ENCODE assay signal across 18 cellular contexts in the genomic region with DNA sequence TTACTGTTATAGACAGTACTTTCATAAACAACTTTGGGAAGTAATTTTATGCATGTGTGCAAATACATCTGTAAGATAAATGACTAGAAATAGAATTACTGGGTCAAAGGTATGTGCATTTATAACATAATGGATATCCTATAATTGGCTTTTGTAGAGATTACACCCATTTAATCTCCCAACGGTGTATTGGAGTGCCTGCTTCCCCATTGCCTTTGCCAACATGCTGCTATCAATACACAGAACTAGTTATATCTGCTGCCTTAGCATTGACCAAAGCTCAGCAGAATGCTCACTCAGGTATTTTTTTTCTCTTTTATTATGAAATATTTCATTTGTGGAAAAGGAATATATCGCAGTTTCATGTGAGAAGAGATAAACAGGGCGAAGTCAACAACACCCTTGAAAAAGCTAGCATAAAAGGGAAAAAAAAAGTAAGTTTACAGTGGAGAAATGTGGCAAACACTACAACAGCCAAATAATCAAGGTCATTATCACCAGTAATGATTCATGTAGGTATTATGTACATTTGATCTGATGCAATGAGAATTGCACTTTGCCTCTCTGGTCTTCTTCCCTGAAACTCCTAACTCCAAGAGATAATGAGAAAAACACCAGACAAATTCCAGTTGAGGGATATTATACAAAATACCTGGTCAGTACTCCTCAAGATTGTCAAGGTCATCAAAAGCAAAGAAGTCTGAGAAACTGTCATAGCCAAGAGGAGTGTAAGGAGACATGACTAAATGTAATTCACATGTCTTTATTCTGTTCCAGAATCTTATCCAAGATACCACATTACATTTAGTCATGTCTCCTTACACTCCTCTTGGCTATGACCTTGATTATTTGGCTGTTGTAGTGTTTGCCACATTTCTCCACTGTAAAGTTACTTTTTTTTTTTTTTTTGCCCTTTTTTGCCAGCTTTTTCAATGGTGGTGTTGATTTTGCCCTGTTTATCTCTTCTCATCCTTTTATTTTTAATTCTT. TPM values are rescaled to one million over a fixed set of nuclear protein-coding genes. Genes with fewer than 3 reads are reported as not detected.
DNase-seq lines count a peak whose midpoint lies in the region; ATAC-seq, FAIRE-seq and TF ChIP-seq lines count a peak whose summit lies in the region.
"Had no signal": no experiment of that assay in that cellular context is flagged by ENCODE, and none has a peak within 500 bp of the region (broad histone marks: within the 10 kb centered on the region; RNA-seq: fewer than 3 reads in every experiment).

No MANE protein-coding gene starts in this region.

- H3K9ac ChIP-seq in mammary epithelial cell (ENCODE audit: insufficient read depth, low read length) = no peak overlapping the region

- H2AFZ ChIP-seq in mammary epithelial cell (ENCODE audit: low read depth, low read length) = no peak overlapping the region

- BruUV-seq in mammary epithelial cell (replicated peaks; lab: Mats Ljungman, UMichigan) = no TSS peak

- TF ChIP-seq RAD21 in A549 (conservative IDR thresholded peaks at IDR 0.05 in 1 of 2, IDR thresholded peaks at IDR 0.05 in 1 of 2) = no peak

- H4K20me1 ChIP-seq in mammary epithelial cell (ENCODE audit: insufficient read depth, low read length) = no peaks in the 10 kb centered on the region

- dilution Hi-C loops in mammary epithelial cell (cut with HindIII; ENCODE audit: low sequenced_read_pairs) = no loop called here

- no peak for ATAC-seq in A549
- peak; percentile 96 for ATAC-seq in left colon
- ATAC-seq: left ventricle myocardium superior had no signal

- H3K27me3 ChIP-seq in mammary epithelial cell (ENCODE audit: insufficient read depth, low read length) = no peaks in the 10 kb centered on the region
- H3K27me3 ChIP-seq: dorsolateral prefrontal cortex, SJSA1 had no signal

- H3K4me2 ChIP-seq in A549 = peak overlapping the region; percentile 15; the same call in 2 of the 3 replicates
- H3K4me2 ChIP-seq in mammary epithelial cell (ENCODE audit: insufficient read depth, low read depth, low read length) = peak overlapping the region; percentile 18

- H3K79me2 ChIP-seq in mammary epithelial cell (ENCODE audit: insufficient read depth, low read length) = peaks cover 64% of the 10 kb centered on the region

- CTCF ChIA-PET in A549 (lab: Yijun Ruan, JAX) = interaction anchor here (0.9 kb wide), 1 partner anchor 35 kb away, joined by 3 read pairs; no protein-coding TSS in a partner anchor
- CTCF ChIA-PET in mammary epithelial cell (lab: Charles Lee; ENCODE audit: low non-redundant PET) = no interaction called here

- in situ Hi-C loops in mammary epithelial cell (cut with MboI; ENCODE audit: low sequenced_read_pairs in 2 of 2) = no loop called here

- no peak for TF ChIP-seq EP300 in A549 (IDR thresholded peaks at IDR 0.05)

- H3K36me3 ChIP-seq in mammary epithelial cell (ENCODE audit: insufficient read depth, low read length) = no peaks in the 10 kb centered on the region

- DNase-seq in A549 (ENCODE audit: low read depth in 1 of 2, low spot score in 1 of 2) (no peak), LoVo (ENCODE audit: low spot score) (peak; percentile 26), mammary epithelial cell (peak; percentile 12), left colon (no peak), SKM-1 (lab: John Stamatoyannopoulos, UW; ENCODE audit: unreplicated experiment) (no peak), NCI-H1694 treated with DMSO at 0.1 percent for 48 hours (lab: John Stamatoyannopoulos, UW) (no peak), GM12892 (ENCODE audit: insufficient read length) (no peak)
- DNase-seq in effector CD8-positive, alpha-beta T cell (lab: John Stamatoyannopoulos, UW) = no peak
- DNase-seq: activated CD4-positive, CD25-positive, alpha-beta regulatory T cell treated with anti-CD3 and anti-CD28 coated beads, Interleukin-2, amount 50 U/mL, for 72 hours; activated naive CD4-positive, alpha-beta T cell; CD8-positive, alpha-beta memory T cell; dorsolateral prefrontal cortex; left ventricle myocardium superior; naive B cell; NCI-H1436; NCI-H2227 treated with DMSO at 0.1 percent for 48 hours; stimulated activated naive CD4-positive, alpha-beta T cell had no signal

- TF ChIP-seq POLR2A in A549 (IDR thresholded peaks at IDR 0.05; ENCODE audit: low read length) = no peak
- TF ChIP-seq POLR2A in GM12892 (IDR thresholded peaks at IDR 0.05; ENCODE audit: low read depth, low read length) = no peak

- 93% methylated on average over 3 of the region's 3 CpGs for WGBS in A549 (ENCODE audit: missing lambda C conversion rate)
- WGBS in mammary epithelial cell (ENCODE audit: low coverage, missing lambda C conversion rate) = 95% methylated on average over 3 of the region's 3 CpGs

- FAIRE-seq in A549 (lab: Jason Lieb, UNC) (peak; percentile 61), GM12892 (lab: Jason Lieb, UNC) (no peak)

- H3K9me3 ChIP-seq in A549 = no peaks in the 10 kb centered on the region
- no peaks in the 10 kb centered on the region for H3K9me3 ChIP-seq in mammary epithelial cell (replicated peaks; ENCODE audit: insufficient read depth, low read length)
- H3K9me3 ChIP-seq: SJSA1 had no signal

- intact Hi-C loops in mammary epithelial cell (cut with micrococcal nuclease) (loop anchor here (2.0 kb wide), 1 partner anchor 37 kb away; the partner anchor contains the start of genes CPEB3 and MARCHF5), left colon (cut with DNase I, micrococcal nuclease) (no loop called here)

- TF ChIP-seq CTCF in A549 (IDR thresholded peaks at IDR 0.05) (no peak), mammary epithelial cell (conservative IDR thresholded peaks at IDR 0.05 in 1 of 2, IDR thresholded peaks at IDR 0.05 in 1 of 2; ENCODE audit: extremely low read depth in 1 of 2, insufficient read depth in 1 of 2, low read depth in 1 of 2, low read length in 2 of 2) (no peak)

- peaks cover 30% of the 10 kb centered on the region for H3K4me1 ChIP-seq in A549
- peaks cover 36% of the 10 kb centered on the region for H3K4me1 ChIP-seq in mammary epithelial cell (ENCODE audit: insufficient read depth, low read length)

- H3K4me3 ChIP-seq in A549 (no peak overlapping the region), mammary epithelial cell (replicated peaks in 1 of 3; ENCODE audit: insufficient read depth in 1 of 3, low read depth in 2 of 3, low read length in 3 of 3) (no peak overlapping the region)
- H3K4me3 ChIP-seq: dorsolateral prefrontal cortex, SJSA1 had no signal

- peak overlapping the region in 1 of 2 experiments; percentile 35; a peak in 1 of 6 replicates for H3K27ac ChIP-seq in A549
- peak overlapping the region; percentile 42 for H3K27ac ChIP-seq in mammary epithelial cell (ENCODE audit: insufficient read depth, low read depth, low read length)
- H3K27ac ChIP-seq: dorsolateral prefrontal cortex, SJSA1 had no signal

- POLR2A ChIA-PET in A549 (lab: Yijun Ruan, JAX) = interaction anchor here (0.6 kb wide), 1 partner anchor 271 kb away, joined by 3 read pairs; no protein-coding TSS in a partner anchor

TF ChIP-seq in A549, 52 proteins besides CTCF, POLR2A, EP300 and RAD21 (continues in another document):
- TF ChIP-seq MAZ (IDR thresholded peaks at IDR 0.05; ENCODE audit: borderline replicate concordance, low read depth, low read length) (no peak), RARB (CRISPR knock-in tag; IDR thresholded peaks at IDR 0.05) (no peak), ZSCAN20 (CRISPR knock-in tag; IDR thresholded peaks at IDR 0.05) (no peak), RCOR1 (IDR thresholded peaks at IDR 0.05; ENCODE audit: low read depth, low read length) (no peak), HOXB5 (CRISPR knock-in tag; IDR thresholded peaks at IDR 0.05) (no peak), NPAS2 (CRISPR knock-in tag; IDR thresholded peaks at IDR 0.05; ENCODE audit: borderline replicate concordance) (no peak), EHF (CRISPR knock-in tag; IDR thresholded peaks at IDR 0.05) (no peak), HOXA7 (CRISPR knock-in tag; IDR thresholded peaks at IDR 0.05) (no peak), SREBF2 (IDR thresholded peaks at IDR 0.05) (no peak), HOXB13 (CRISPR knock-in tag; IDR thresholded peaks at IDR 0.05; ENCODE audit: low read depth) (no peak), POLR2AphosphoS2 (conservative IDR thresholded peaks at IDR 0.05; ENCODE audit: low read length) (no peak), JUNB (IDR thresholded peaks at IDR 0.05) (no peak), BHLHE40 (IDR thresholded peaks at IDR 0.05; ENCODE audit: low read depth, low read length) (no peak), CBX8 (IDR thresholded peaks at IDR 0.05) (no peak), MAX (IDR thresholded peaks at IDR 0.05) (no peak), CEBPB (IDR thresholded peaks at IDR 0.05) (no peak), HDAC2 (IDR thresholded peaks at IDR 0.05) (no peak)

RNA-seq across cellular contexts. Expression of gene MARCHF5, which starts 36.8 kb away (rescaled TPM):
- polyA plus RNA-seq in A549 (2011; rRNA removed) = 37.3 and 39.2 TPM in 2 replicates
- 14.1 and 14.5 TPM in 2 replicates for polyA plus RNA-seq in A549 (2012; cell fraction: cytosol; rRNA removed)
- polyA plus RNA-seq in A549 (2012; cell fraction: nucleus; rRNA removed) = 5.1 and 7.3 TPM in 2 replicates
- 21.6 to 27.8 TPM (median 24.7 TPM) in 3 replicates for polyA plus RNA-seq in A549 (2017; fragmentation: RNase III; extraction: RNeasy Plus Mini Kit Qiagen cat#74134 plus additional on column Dnase treatment)
- 10.6 and 10.9 TPM in 2 replicates for polyA minus RNA-seq in A549 (2011; rRNA and poly(A)+ RNA removed)
- 10 to 100 TPM; 16.5 to 53.0 TPM for total RNA-seq in mammary epithelial cell
- polyA plus RNA-seq in mammary epithelial cell = 22.3 TPM
- polyA minus RNA-seq in mammary epithelial cell = 62.0 TPM
- 10 to 100 TPM; 35.9 to 42.6 TPM for total RNA-seq in left colon
- polyA plus RNA-seq in GM12892 (2012; ENCODE audit: missing spikeins) = 25.5 TPM

RNA-seq across cellular contexts. Expression of gene CPEB3, which starts 36.9 kb away (rescaled TPM):
- 0.37 and 0.49 TPM in 2 replicates for polyA plus RNA-seq in A549 (2011; rRNA removed)
- polyA plus RNA-seq in A549 (2012; cell fraction: cytosol; rRNA removed) = 0.13 and 0.26 TPM in 2 replicates
- 0.31 TPM in 2 replicates for polyA plus RNA-seq in A549 (2012; cell fraction: nucleus; rRNA removed)
- 0.24 to 0.41 TPM (median 0.32 TPM) in 3 replicates for polyA plus RNA-seq in A549 (2017; fragmentation: RNase III; extraction: RNeasy Plus Mini Kit Qiagen cat#74134 plus additional on column Dnase treatment)
- 0.50 and 0.78 TPM in 2 replicates for polyA minus RNA-seq in A549 (2011; rRNA and poly(A)+ RNA removed)
- total RNA-seq in mammary epithelial cell = 1 to 10 TPM; 1.2 to 1.5 TPM
- 0.17 TPM for polyA plus RNA-seq in mammary epithelial cell
- 3.0 TPM for polyA minus RNA-seq in mammary epithelial cell
- 1 to 10 TPM; 6.9 to 9.9 TPM for total RNA-seq in left colon
- polyA plus RNA-seq in GM12892 (2012; ENCODE audit: missing spikeins) = 0.49 TPM

Comparison
In these comparisons a context has a peak if more than half of its experiments do, and no peak if none do; other contexts are left out.
1. DNase-seq: peak in LoVo (single experiment) and mammary epithelial cell (single experiment); none in A549 (0 of 2), left colon (0 of 2), effector CD8-positive, alpha-beta T cell (single experiment), SKM-1 (single experiment), NCI-H1694 treated with DMSO at 0.1 percent for 48 hours (single experiment) and GM12892 (single experiment).